Comparison of ENCODE assay signal across 11 cellular contexts in genomic region chr6:68559716-68560115, GRCh38.
DNase-seq lines count a peak whose midpoint lies in the region; ATAC-seq, FAIRE-seq and TF ChIP-seq lines count a peak whose summit lies in the region.
"Had no signal": no experiment of that assay in that cellular context is flagged by ENCODE, and none has a peak within 500 bp of the region (broad histone marks: within the 10 kb centered on the region; RNA-seq: fewer than 3 reads in every experiment).

No MANE protein-coding gene starts in this region.

- FAIRE-seq in H54 (lab: Jason Lieb, UNC), result peak; percentile 30
- FAIRE-seq: kidney had no signal

- no peaks in the 10 kb centered on the region for H3K9me3 ChIP-seq in T-helper 17 cell (ENCODE audit: control insufficient read depth, low read length, poor library complexity, severe bottlenecking)

- no peak for ATAC-seq in GM21825 (IDR thresholded peaks at IDR 0.05; ENCODE audit: unreplicated experiment)
- ATAC-seq in HG02610 (IDR thresholded peaks at IDR 0.05; ENCODE audit: unreplicated experiment), result no peak
- no peak for ATAC-seq in T-helper 17 cell
- ATAC-seq: stimulated activated naive B cell treated with anti-CD40 and anti-IgM and Interleukin-4, amounts not matched to agents 10 μg/mL and 1 μg/mL and 100 μg/mL, for 72 hours had no signal

- no peaks in the 10 kb centered on the region for H3K4me1 Mint-ChIP-seq in T-helper 17 cell
- H3K4me1 Mint-ChIP-seq: stimulated activated naive B cell treated with anti-CD40 and anti-IgM and Interleukin-4, amounts not matched to agents 10 μg/mL and 1 μg/mL and 100 μg/mL, for 72 hours had no signal

- DNase-seq in H54 (ENCODE audit: insufficient read length, low spot score) (no peak), NCI-H2171 treated with DMSO at 0.1 percent for 48 hours (lab: John Stamatoyannopoulos, UW) (peak; percentile 83), cerebellar cortex (ENCODE audit: low spot score) (peak; percentile 57), occipital lobe (lab: John Stamatoyannopoulos, UW) (peak; percentile 3), T-helper 17 cell (no peak)
- DNase-seq in activated CD8-positive, alpha-beta memory T cell treated with anti-CD3 and anti-CD28 coated beads, Interleukin-2, amount 50 U/mL, for 4 hours, result no peak
- DNase-seq: effector CD4-positive, alpha-beta T cell; kidney; stimulated activated naive B cell treated with anti-CD40 and anti-IgM and Interleukin-4, amounts not matched to agents 10 μg/mL and 1 μg/mL and 100 μg/mL, for 72 hours had no signal

- H3K27me3 Mint-ChIP-seq in T-helper 17 cell, result no peaks in the 10 kb centered on the region
- H3K27me3 Mint-ChIP-seq: stimulated activated naive B cell treated with anti-CD40 and anti-IgM and Interleukin-4, amounts not matched to agents 10 μg/mL and 1 μg/mL and 100 μg/mL, for 72 hours had no signal

- TF ChIP-seq POLR2A in H54 (IDR thresholded peaks at IDR 0.05; ENCODE audit: low read depth, low read length), result no peak

- H3K27ac Mint-ChIP-seq in T-helper 17 cell, result no peak overlapping the region
- H3K27ac Mint-ChIP-seq: stimulated activated naive B cell treated with anti-CD40 and anti-IgM and Interleukin-4, amounts not matched to agents 10 μg/mL and 1 μg/mL and 100 μg/mL, for 72 hours had no signal

- H3K4me3 Mint-ChIP-seq in T-helper 17 cell, result no peak overlapping the region
- H3K4me3 Mint-ChIP-seq: stimulated activated naive B cell treated with anti-CD40 and anti-IgM and Interleukin-4, amounts not matched to agents 10 μg/mL and 1 μg/mL and 100 μg/mL, for 72 hours had no signal

- H3K36me3 Mint-ChIP-seq in T-helper 17 cell (ENCODE audit: low read depth), result no peaks in the 10 kb centered on the region
- H3K36me3 Mint-ChIP-seq: stimulated activated naive B cell treated with anti-CD40 and anti-IgM and Interleukin-4, amounts not matched to agents 10 μg/mL and 1 μg/mL and 100 μg/mL, for 72 hours had no signal

Comparison
In these comparisons a context has a peak if more than half of its experiments do, and no peak if none do; other contexts are left out.
1. DNase-seq: peak in NCI-H2171 treated with DMSO at 0.1 percent for 48 hours (single experiment), cerebellar cortex (single experiment) and occipital lobe (single experiment); none in H54 (single experiment), T-helper 17 cell (0 of 3) and activated CD8-positive, alpha-beta memory T cell treated with anti-CD3 and anti-CD28 coated beads, Interleukin-2, amount 50 U/mL, for 4 hours (single experiment).